In the genomic region with DNA sequence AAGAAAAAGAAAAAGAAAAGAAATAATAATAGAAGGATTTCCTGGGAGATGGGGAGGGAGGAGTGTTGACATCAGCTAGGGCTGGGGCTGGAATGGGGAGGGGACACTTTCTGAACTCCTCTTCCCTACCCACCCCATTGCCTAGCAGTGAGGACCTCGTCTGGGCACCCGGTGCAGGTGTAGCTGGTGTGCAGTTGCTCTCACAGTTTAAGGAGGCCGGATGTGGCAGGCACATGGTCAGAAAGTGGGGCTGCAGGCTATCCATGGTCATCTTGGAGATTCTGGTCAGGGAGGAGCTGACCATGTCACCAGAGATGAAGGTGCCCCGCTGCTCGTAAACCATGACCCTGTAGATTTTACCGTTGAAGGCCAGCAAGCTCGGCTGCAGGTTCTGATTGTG, we compare ENCODE assay signal across 1 cellular context.
TF ChIP-seq lines count a peak whose summit lies in the region.

No MANE protein-coding gene starts in this region.

TF ChIP-seq in HepG2, 621 proteins besides CTCF, POLR2A, EP300 and RAD21:
- TF ChIP-seq HMG20A (CRISPR knock-in tag; IDR thresholded peaks at IDR 0.05; ENCODE audit: borderline replicate concordance) (no peak), GTF2F1 (IDR thresholded peaks at IDR 0.05; ENCODE audit: low read length) (no peak), KMT2A (CRISPR knock-in tag; IDR thresholded peaks at IDR 0.05) (no peak), CBFB (CRISPR knock-in tag; IDR thresholded peaks at IDR 0.05) (no peak), ZNF780A (CRISPR knock-in tag; IDR thresholded peaks at IDR 0.05) (peak; percentile 70; the same call in 1 of the 2 replicates), ZNF260 (CRISPR knock-in tag; IDR thresholded peaks at IDR 0.05; ENCODE audit: borderline replicate concordance, low read depth) (no peak)
- TF ChIP-seq, protein P1, sequence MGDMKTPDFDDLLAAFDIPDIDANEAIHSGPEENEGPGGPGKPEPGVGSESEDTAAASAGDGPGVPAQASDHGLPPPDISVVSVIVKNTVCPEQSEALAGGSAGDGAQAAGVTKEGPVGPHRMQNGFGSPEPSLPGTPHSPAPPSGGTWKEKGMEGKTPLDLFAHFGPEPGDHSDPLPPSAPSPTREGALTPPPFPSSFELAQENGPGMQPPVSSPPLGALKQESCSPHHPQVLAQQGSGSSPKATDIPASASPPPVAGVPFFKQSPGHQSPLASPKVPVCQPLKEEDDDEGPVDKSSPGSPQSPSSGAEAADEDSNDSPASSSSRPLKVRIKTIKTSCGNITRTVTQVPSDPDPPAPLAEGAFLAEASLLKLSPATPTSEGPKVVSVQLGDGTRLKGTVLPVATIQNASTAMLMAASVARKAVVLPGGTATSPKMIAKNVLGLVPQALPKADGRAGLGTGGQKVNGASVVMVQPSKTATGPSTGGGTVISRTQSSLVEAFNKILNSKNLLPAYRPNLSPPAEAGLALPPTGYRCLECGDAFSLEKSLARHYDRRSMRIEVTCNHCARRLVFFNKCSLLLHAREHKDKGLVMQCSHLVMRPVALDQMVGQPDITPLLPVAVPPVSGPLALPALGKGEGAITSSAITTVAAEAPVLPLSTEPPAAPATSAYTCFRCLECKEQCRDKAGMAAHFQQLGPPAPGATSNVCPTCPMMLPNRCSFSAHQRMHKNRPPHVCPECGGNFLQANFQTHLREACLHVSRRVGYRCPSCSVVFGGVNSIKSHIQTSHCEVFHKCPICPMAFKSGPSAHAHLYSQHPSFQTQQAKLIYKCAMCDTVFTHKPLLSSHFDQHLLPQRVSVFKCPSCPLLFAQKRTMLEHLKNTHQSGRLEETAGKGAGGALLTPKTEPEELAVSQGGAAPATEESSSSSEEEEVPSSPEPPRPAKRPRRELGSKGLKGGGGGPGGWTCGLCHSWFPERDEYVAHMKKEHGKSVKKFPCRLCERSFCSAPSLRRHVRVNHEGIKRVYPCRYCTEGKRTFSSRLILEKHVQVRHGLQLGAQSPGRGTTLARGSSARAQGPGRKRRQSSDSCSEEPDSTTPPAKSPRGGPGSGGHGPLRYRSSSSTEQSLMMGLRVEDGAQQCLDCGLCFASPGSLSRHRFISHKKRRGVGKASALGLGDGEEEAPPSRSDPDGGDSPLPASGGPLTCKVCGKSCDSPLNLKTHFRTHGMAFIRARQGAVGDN (CRISPR knock-in tag; IDR thresholded peaks at IDR 0.05): peak; percentile 34; the same call in 1 of the 2 replicates
- TF ChIP-seq, protein P2, sequence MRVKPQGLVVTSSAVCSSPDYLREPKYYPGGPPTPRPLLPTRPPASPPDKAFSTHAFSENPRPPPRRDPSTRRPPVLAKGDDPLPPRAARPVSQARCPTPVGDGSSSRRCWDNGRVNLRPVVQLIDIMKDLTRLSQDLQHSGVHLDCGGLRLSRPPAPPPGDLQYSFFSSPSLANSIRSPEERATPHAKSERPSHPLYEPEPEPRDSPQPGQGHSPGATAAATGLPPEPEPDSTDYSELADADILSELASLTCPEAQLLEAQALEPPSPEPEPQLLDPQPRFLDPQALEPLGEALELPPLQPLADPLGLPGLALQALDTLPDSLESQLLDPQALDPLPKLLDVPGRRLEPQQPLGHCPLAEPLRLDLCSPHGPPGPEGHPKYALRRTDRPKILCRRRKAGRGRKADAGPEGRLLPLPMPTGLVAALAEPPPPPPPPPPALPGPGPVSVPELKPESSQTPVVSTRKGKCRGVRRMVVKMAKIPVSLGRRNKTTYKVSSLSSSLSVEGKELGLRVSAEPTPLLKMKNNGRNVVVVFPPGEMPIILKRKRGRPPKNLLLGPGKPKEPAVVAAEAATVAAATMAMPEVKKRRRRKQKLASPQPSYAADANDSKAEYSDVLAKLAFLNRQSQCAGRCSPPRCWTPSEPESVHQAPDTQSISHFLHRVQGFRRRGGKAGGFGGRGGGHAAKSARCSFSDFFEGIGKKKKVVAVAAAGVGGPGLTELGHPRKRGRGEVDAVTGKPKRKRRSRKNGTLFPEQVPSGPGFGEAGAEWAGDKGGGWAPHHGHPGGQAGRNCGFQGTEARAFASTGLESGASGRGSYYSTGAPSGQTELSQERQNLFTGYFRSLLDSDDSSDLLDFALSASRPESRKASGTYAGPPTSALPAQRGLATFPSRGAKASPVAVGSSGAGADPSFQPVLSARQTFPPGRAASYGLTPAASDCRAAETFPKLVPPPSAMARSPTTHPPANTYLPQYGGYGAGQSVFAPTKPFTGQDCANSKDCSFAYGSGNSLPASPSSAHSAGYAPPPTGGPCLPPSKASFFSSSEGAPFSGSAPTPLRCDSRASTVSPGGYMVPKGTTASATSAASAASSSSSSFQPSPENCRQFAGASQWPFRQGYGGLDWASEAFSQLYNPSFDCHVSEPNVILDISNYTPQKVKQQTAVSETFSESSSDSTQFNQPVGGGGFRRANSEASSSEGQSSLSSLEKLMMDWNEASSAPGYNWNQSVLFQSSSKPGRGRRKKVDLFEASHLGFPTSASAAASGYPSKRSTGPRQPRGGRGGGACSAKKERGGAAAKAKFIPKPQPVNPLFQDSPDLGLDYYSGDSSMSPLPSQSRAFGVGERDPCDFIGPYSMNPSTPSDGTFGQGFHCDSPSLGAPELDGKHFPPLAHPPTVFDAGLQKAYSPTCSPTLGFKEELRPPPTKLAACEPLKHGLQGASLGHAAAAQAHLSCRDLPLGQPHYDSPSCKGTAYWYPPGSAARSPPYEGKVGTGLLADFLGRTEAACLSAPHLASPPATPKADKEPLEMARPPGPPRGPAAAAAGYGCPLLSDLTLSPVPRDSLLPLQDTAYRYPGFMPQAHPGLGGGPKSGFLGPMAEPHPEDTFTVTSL (CRISPR knock-in tag; IDR thresholded peaks at IDR 0.05; ENCODE audit: borderline replicate concordance): no peak
TF ChIP-seq in HepG2: peak in this region for 2.
